20 cellular contexts compared by ENCODE assay signal in the genomic region with DNA sequence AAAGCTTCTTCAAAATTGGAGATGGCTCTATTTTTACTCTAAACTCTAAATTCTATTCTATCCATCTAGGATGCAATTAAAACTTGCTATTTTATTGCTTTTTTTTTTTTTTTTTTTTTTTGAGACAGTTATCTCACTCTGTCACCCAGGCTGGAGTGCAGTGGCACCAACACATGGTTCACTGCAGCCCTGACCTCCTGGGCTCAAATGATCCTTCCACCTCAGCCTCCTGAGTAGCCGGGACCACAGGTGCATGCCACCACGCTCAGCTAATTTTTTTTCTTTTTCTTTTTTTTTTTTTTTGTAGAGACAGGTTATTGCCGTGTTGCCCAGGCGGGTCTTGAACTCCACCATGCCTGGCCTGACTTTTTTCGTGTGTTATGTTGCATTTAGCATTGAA. TPM values are rescaled to one million over a fixed set of nuclear protein-coding genes. Genes with fewer than 3 reads are reported as not detected.
DNase-seq lines count a peak whose midpoint lies in the region; ATAC-seq, FAIRE-seq and TF ChIP-seq lines count a peak whose summit lies in the region.
"Had no signal": no experiment of that assay in that cellular context is flagged by ENCODE, and none has a peak within 500 bp of the region (broad histone marks: within the 10 kb centered on the region; RNA-seq: fewer than 3 reads in every experiment).

No MANE protein-coding gene starts in this region.

- H3K36me3 Mint-ChIP-seq in T-helper 17 cell (ENCODE audit: low read depth) = peaks cover 2% of the 10 kb centered on the region

- no peak for TF ChIP-seq RAD21 in K562 (CRISPR knock-in tag; conservative IDR thresholded peaks at IDR 0.05 in 1 of 2, IDR thresholded peaks at IDR 0.05 in 1 of 2)

- H3K27me3 Mint-ChIP-seq in T-helper 17 cell = no peaks in the 10 kb centered on the region
- H3K27me3 Mint-ChIP-seq: B cell; CD4-positive, alpha-beta T cell had no signal

- H3K27me3 ChIP-seq in Loucy (ENCODE audit: insufficient read depth, low read length, poor library complexity, severe bottlenecking) (no peaks in the 10 kb centered on the region), K562 (ENCODE audit: control insufficient read depth in 2 of 2, insufficient read depth in 2 of 2, low read length in 2 of 2) (no peaks in the 10 kb centered on the region)
- H3K27me3 ChIP-seq: BLaER1 treated with 17β-estradiol and CSF1 and Interleukin-3, amounts not matched to agents 10 nM and 100 nM had no signal

- H3K27ac Mint-ChIP-seq in T-helper 17 cell = peak overlapping the region; percentile 67
- H3K27ac Mint-ChIP-seq: B cell; CD4-positive, alpha-beta T cell; CD8-positive, alpha-beta T cell had no signal

- H4K20me1 ChIP-seq in Loucy (ENCODE audit: insufficient read depth, low read length, poor library complexity, severe bottlenecking) = peaks cover 13% of the 10 kb centered on the region
- H4K20me1 ChIP-seq in K562 (replicated peaks; ENCODE audit: control insufficient read depth, insufficient read depth, low read length) = no peaks in the 10 kb centered on the region
- H4K20me1 ChIP-seq: BLaER1 treated with 17β-estradiol and CSF1 and Interleukin-3, amounts not matched to agents 10 nM and 100 nM had no signal

- POLR2A ChIA-PET in K562 (lab: Yijun Ruan, JAX) = no interaction called here

- peak overlapping the region; percentile 47; the same call in 2 of the 3 replicates for H3K27ac ChIP-seq in K562 (ENCODE audit: extremely low read depth, low read depth, low read length)
- H3K27ac ChIP-seq: 22Rv1; A549; BLaER1 treated with 17β-estradiol and CSF1 and Interleukin-3, amounts not matched to agents 10 nM and 100 nM; C4-2B had no signal

- H3K4me1 Mint-ChIP-seq in T-helper 17 cell = peaks cover 22% of the 10 kb centered on the region

- H3K36me3 ChIP-seq in Loucy (ENCODE audit: insufficient read depth, low read length) (no peaks in the 10 kb centered on the region; the same call in 1 of the 2 replicates), K562 (ENCODE audit: control insufficient read depth, insufficient read depth, low read length) (no peaks in the 10 kb centered on the region)
- H3K36me3 ChIP-seq: BLaER1 treated with 17β-estradiol and CSF1 and Interleukin-3, amounts not matched to agents 10 nM and 100 nM had no signal

- no peak for DNase-seq in T-helper 17 cell
- DNase-seq in K562 (ENCODE audit: extremely low read depth in 1 of 4, low spot score in 3 of 4) = peak in 1 of 4 experiments; percentile 63
- no peak for DNase-seq in effector CD8-positive, alpha-beta T cell (lab: John Stamatoyannopoulos, UW)
- no peak for DNase-seq in dedifferentiated amniotic fluid mesenchymal stem cell (ENCODE audit: extremely low spot score)
- no peak for DNase-seq in activated CD4-positive, CD25-positive, alpha-beta regulatory T cell (lab: John Stamatoyannopoulos, UW)
- DNase-seq: AML-193; Caco-2; Calu3; CD4-positive, alpha-beta T cell; CD8-positive, alpha-beta T cell; DMS79 treated with DMSO at 0.1 percent for 48 hours had no signal

- H3K4me1 ChIP-seq in Loucy (ENCODE audit: insufficient read depth, low read length, poor library complexity, severe bottlenecking) = peaks cover 17% of the 10 kb centered on the region
- peaks cover 0 to 4% of the 10 kb centered on the region in 2 experiments; a peak in 2 of 5 replicates for H3K4me1 ChIP-seq in K562 (replicated peaks in 1 of 2; ENCODE audit: control insufficient read depth in 2 of 2, insufficient read depth in 2 of 2, low read length in 2 of 2)
- H3K4me1 ChIP-seq: A549 had no signal

- TF ChIP-seq EP300 in K562 (IDR thresholded peaks at IDR 0.05; ENCODE audit: low read length) = no peak

- WGBS in K562 (ENCODE audit: insufficient coverage, low coverage, missing lambda C conversion rate) = 11% methylated on average over 3 of the region's 5 CpGs

- H3K9me1 ChIP-seq in K562 (ENCODE audit: control insufficient read depth, insufficient read depth, low read length) = no peaks in the 10 kb centered on the region

- intact Hi-C loops in K562 (cut with micrococcal nuclease) = no loop called here

- H3K9ac ChIP-seq in Loucy (ENCODE audit: low read depth, low read length, poor library complexity, severe bottlenecking) = no peak overlapping the region
- H3K9ac ChIP-seq in K562 (ENCODE audit: insufficient read depth in 1 of 2, low read depth in 2 of 2, low read length in 2 of 2) = no peak overlapping the region
- H3K9ac ChIP-seq: BLaER1 treated with 17β-estradiol and CSF1 and Interleukin-3, amounts not matched to agents 10 nM and 100 nM had no signal

- ATAC-seq in T-helper 17 cell = no peak
- ATAC-seq in K562 = peak; percentile 63
- ATAC-seq: A549; CD8-positive, alpha-beta T cell had no signal

- in situ Hi-C loops in K562 (cut with MboI) = loop anchor here (25.0 kb wide), 1 partner anchor 900 kb away; no protein-coding TSS in a partner anchor

- FAIRE-seq in K562 (lab: Jason Lieb, UNC) = no peak
- FAIRE-seq: A549, D721Med, GM12878, GM18507 had no signal

- H3K9me2 ChIP-seq in Loucy (replicated peaks; ENCODE audit: low read depth, low read length) = no peaks in the 10 kb centered on the region

- H3K4me3 ChIP-seq in Loucy (ENCODE audit: low read length, poor library complexity, severe bottlenecking) = no peak overlapping the region
- H3K4me3 ChIP-seq in K562 = no peak overlapping the region
- H3K4me3 ChIP-seq: A549; BLaER1 treated with 17β-estradiol and CSF1 and Interleukin-3, amounts not matched to agents 10 nM and 100 nM; GM12878 had no signal

- H3K9me3 ChIP-seq in Loucy (ENCODE audit: insufficient read depth, low read depth, low read length) (peaks cover 5% of the 10 kb centered on the region; the same call in 1 of the 2 replicates), T-helper 17 cell (ENCODE audit: control insufficient read depth, low read length, poor library complexity, severe bottlenecking) (no peaks in the 10 kb centered on the region), K562 (replicated peaks; ENCODE audit: control insufficient read depth, insufficient read depth, low read depth, low read length) (0 out of 2 replicates have a peak, but pooled peaks cover 2% of the 10 kb centered on the region)
- H3K9me3 ChIP-seq: A549 had no signal

- H2AFZ ChIP-seq in Loucy (ENCODE audit: low read length) (no peak overlapping the region), K562 (ENCODE audit: low read depth, low read length) (no peak overlapping the region)

- TF ChIP-seq CTCF in Loucy (conservative IDR thresholded peaks at IDR 0.05; ENCODE audit: low read length) (no peak), K562 (IDR thresholded peaks at IDR 0.05 in 2 of 3, conservative IDR thresholded peaks at IDR 0.05 in 1 of 3; ENCODE audit: insufficient read depth in 2 of 3, low read depth in 1 of 3, low read length in 3 of 3) (no peak)

- H3K79me2 ChIP-seq in Loucy (ENCODE audit: insufficient read depth, low read length) (peaks cover 86% of the 10 kb centered on the region), K562 (ENCODE audit: control insufficient read depth, insufficient read depth, low read length) (peaks cover 52% of the 10 kb centered on the region)

- H3F3A ChIP-seq in Loucy (ENCODE audit: low read depth) = no peaks in the 10 kb centered on the region

- no TSS peak for BruUV-seq in K562 (replicated peaks; lab: Mats Ljungman, UMichigan)

- peak overlapping the region; percentile 11 for H3K4me2 ChIP-seq in Loucy (ENCODE audit: low read depth, low read length, poor library complexity, severe bottlenecking)
- H3K4me2 ChIP-seq in K562 (ENCODE audit: insufficient read depth, low read length) = no peak overlapping the region
- H3K4me2 ChIP-seq: A549; BLaER1 treated with 17β-estradiol and CSF1 and Interleukin-3, amounts not matched to agents 10 nM and 100 nM had no signal

- CTCF ChIA-PET in K562 (lab: Yijun Ruan, JAX; ENCODE audit: low intra/inter-chr PET ratio) = no interaction called here

- no peak overlapping the region for H3K4me3 Mint-ChIP-seq in T-helper 17 cell
- H3K4me3 Mint-ChIP-seq: B cell; CD4-positive, alpha-beta T cell; CD8-positive, alpha-beta T cell had no signal

- TF ChIP-seq POLR2A in K562 (conservative IDR thresholded peaks at IDR 0.05) = no peak

TF ChIP-seq in K562, 482 proteins besides CTCF, POLR2A, EP300 and RAD21 (continues in another document):
- TF ChIP-seq CTBP1 (IDR thresholded peaks at IDR 0.05; ENCODE audit: borderline replicate concordance) = no peak
- peak; percentile 52 for TF ChIP-seq CBFA2T2 (conservative IDR thresholded peaks at IDR 0.05)
- TF ChIP-seq PHTF2 (CRISPR knock-in tag; IDR thresholded peaks at IDR 0.05) = no peak
- no peak for TF ChIP-seq ZNF217 (CRISPR knock-in tag; IDR thresholded peaks at IDR 0.05)
- no peak for TF ChIP-seq SAFB (IDR thresholded peaks at IDR 0.05; ENCODE audit: borderline replicate concordance, low read depth, low read length)
- peak; percentile 48; the same call in 1 of the 2 replicates for TF ChIP-seq BCOR (IDR thresholded peaks at IDR 0.05)
- TF ChIP-seq ZNF282 (CRISPR knock-in tag; IDR thresholded peaks at IDR 0.05) = no peak

RNA-seq across cellular contexts. Expression of a gene that starts 41.2 kb away (rescaled TPM):
- 10 to 100 TPM; 20.9 to 25.1 TPM for total RNA-seq in T-helper 17 cell
- total RNA-seq in K562 (2011; cell fraction: chromatin; rRNA removed; ENCODE audit: low replicate concordance) = 29.4 and 61.1 TPM in 2 replicates
- total RNA-seq in K562 (2011; cell fraction: nucleolus; rRNA removed) = 34.9 and 39.7 TPM in 2 replicates
- total RNA-seq in K562 (2011; cell fraction: nucleoplasm; rRNA removed) = 35.4 and 45.9 TPM in 2 replicates
- 57.7 and 77.6 TPM in 2 replicates for total RNA-seq in K562 (2014; rRNA removed)
- 40.3 and 46.3 TPM in 2 replicates for total RNA-seq in K562 (2014; rRNA removed; fragmentation: Illumina TruSeq; extraction: Trizol)
- 43.7 and 47.5 TPM in 2 replicates for total RNA-seq in K562 (2015; rRNA removed; fragmentation: Illumina TruSeq; extraction: Trizol)
- 36.4 and 39.6 TPM in 2 replicates for total RNA-seq in K562 (2021)
- 57.6 and 63.4 TPM in 2 replicates for polyA plus RNA-seq in K562 (2011; rRNA removed)
- polyA plus RNA-seq in K562 (2011; cell fraction: cytosol; rRNA removed) = 21.2 and 30.8 TPM in 2 replicates
- 23.2 and 30.1 TPM in 2 replicates for polyA plus RNA-seq in K562 (2011; cell fraction: nucleus; rRNA removed)
- polyA plus RNA-seq in K562 (2012) = 30.9 and 42.9 TPM in 2 replicates
- 39.7 and 52.9 TPM in 2 replicates for polyA plus RNA-seq in K562 (2014; fragmentation: Illumina TruSeq; extraction: Trizol)
- 1 to 10 TPM; 5.4 to 6.5 TPM for polyA plus RNA-seq in K562 (2014; fragmentation: Nextera tagmentation; extraction: Ambion mirVana)
- 45.4 and 60.6 TPM in 2 replicates for polyA plus RNA-seq in K562 (2014; rRNA removed)
- polyA minus RNA-seq in K562 (2011; rRNA and poly(A)+ RNA removed) = 44.3 and 45.7 TPM in 2 replicates
- 18.0 and 26.0 TPM in 2 replicates for polyA minus RNA-seq in K562 (2011; cell fraction: cytosol; rRNA and poly(A)+ RNA removed)
- 39.7 and 46.4 TPM in 2 replicates for polyA minus RNA-seq in K562 (2011; cell fraction: nucleus; rRNA and poly(A)+ RNA removed)
